25 cellular contexts compared by ENCODE assay signal in genomic region chr18:70365361-70365760, GRCh38.
"Had no signal": no experiment of that assay in that cellular context is flagged by ENCODE, and none has a peak within 500 bp of the region (broad histone marks: within the 10 kb centered on the region; RNA-seq: fewer than 3 reads in every experiment).

No MANE protein-coding gene starts in this region.

- H3K27ac ChIP-seq: psoas muscle, right atrium auricular region, tibial artery had no signal

- FAIRE-seq: frontal cortex, islet of Langerhans had no signal

- H3K4me1 ChIP-seq: psoas muscle, right atrium auricular region, tibial artery had no signal

- H3K36me3 ChIP-seq: right atrium auricular region, tibial artery had no signal

- H3K9me3 ChIP-seq: psoas muscle, right atrium auricular region, tibial artery had no signal

- ATAC-seq: activated naive CD8-positive, alpha-beta T cell treated with anti-CD3 and anti-CD28 coated beads, Interleukin-2, amount 50 U/mL, for 24 hours; left ventricle myocardium superior; natural killer cell treated with Interleukin-12 subunit alpha and Interleukin-12 subunit beta and Interleukin-15 and Interleukin-18, amount 100 ng/mL, for 72 hours; psoas muscle; stimulated activated naive CD8-positive, alpha-beta T cell treated with anti-CD3 and anti-CD28 coated beads, Interleukin-15, Interleukin-2, amounts not matched to agents 100 U/mL and 50 U/mL, for 24 hours; T-helper 17 cell had no signal

- DNase-seq: activated CD4-positive, alpha-beta memory T cell treated with anti-CD3 and anti-CD28 coated beads, Interleukin-2, amount 10 ng/mL, durations not matched to agents 7 days and 5 days; activated CD4-positive, alpha-beta T cell treated with anti-CD3 and anti-CD28 coated beads, Interleukin-2, amount 10 ng/mL, durations not matched to agents 24 days and 14 days; activated CD4-positive, CD25-positive, alpha-beta regulatory T cell; activated gamma-delta T cell; activated naive CD4-positive, alpha-beta T cell treated with anti-CD3 and anti-CD28 coated beads, Interleukin-2, amount 50 U/mL, for 16 hours; activated naive CD8-positive, alpha-beta T cell treated with anti-CD3 and anti-CD28 coated beads, Interleukin-2, amount 50 U/mL, for 24 hours; anterior cingulate cortex; caudate nucleus; effector CD4-positive, alpha-beta T cell; erythroblast; hippocampal formation; left ventricle myocardium superior; mammary epithelial cell; midbrain; psoas muscle; stimulated activated CD4-positive, alpha-beta T cell treated with anti-CD3 and anti-CD28 coated beads, Interleukin-12 subunit alpha, Interleukin-12 subunit beta, amount 100 ng/mL, for 4 hours; stimulated activated CD4-positive, alpha-beta T cell treated with anti-CD3 and anti-CD28 coated beads, Interleukin-4, amount 100 ng/mL, for 4 hours; stimulated activated naive CD8-positive, alpha-beta T cell treated with anti-CD3 and anti-CD28 coated beads, Interleukin-15, Interleukin-2, amounts not matched to agents 100 U/mL and 50 U/mL, for 24 hours; substantia nigra; T-helper 17 cell; tibial artery had no signal

- H3K4me3 ChIP-seq: psoas muscle, right atrium auricular region, tibial artery had no signal

- H3K27me3 ChIP-seq: right atrium auricular region, tibial artery had no signal
